In genomic region chr13:83876546-83876945, GRCh38 we compare ENCODE assay signal across 14 cellular contexts. TPM values are rescaled to one million over a fixed set of nuclear protein-coding genes. Genes with fewer than 3 reads are reported as not detected.
DNase-seq lines count a peak whose midpoint lies in the region; ATAC-seq and TF ChIP-seq lines count a peak whose summit lies in the region.
"Had no signal": no experiment of that assay in that cellular context is flagged by ENCODE, and none has a peak within 500 bp of the region (broad histone marks: within the 10 kb centered on the region; RNA-seq: fewer than 3 reads in every experiment).

No MANE protein-coding gene starts in this region.

- H3K36me3 Mint-ChIP-seq in activated CD8-positive, alpha-beta T cell treated with anti-CD3 and anti-CD28 coated beads for 36 hours (ENCODE audit: low read depth): no peaks in the 10 kb centered on the region
- no peaks in the 10 kb centered on the region for H3K36me3 Mint-ChIP-seq in activated CD8-positive, alpha-beta T cell treated with anti-CD3 and anti-CD28 coated beads, Interleukin-2, amount 10 ng/mL, durations not matched to agents 7 days and 5 days (ENCODE audit: low read depth)
- H3K36me3 Mint-ChIP-seq in GM23338 (ENCODE audit: low read depth): peaks cover 19% of the 10 kb centered on the region

- peaks cover 12% of the 10 kb centered on the region for H3K4me1 Mint-ChIP-seq in activated CD8-positive, alpha-beta T cell treated with anti-CD3 and anti-CD28 coated beads for 36 hours (ENCODE audit: low read depth)
- peaks cover 7% of the 10 kb centered on the region for H3K4me1 Mint-ChIP-seq in activated CD8-positive, alpha-beta T cell treated with anti-CD3 and anti-CD28 coated beads, Interleukin-2, amount 10 ng/mL, durations not matched to agents 7 days and 5 days (ENCODE audit: low read depth)
- H3K4me1 Mint-ChIP-seq in GM23338: peaks cover 34% of the 10 kb centered on the region

- peaks cover 0 to 3% (median 0%) of the 10 kb centered on the region in 6 donors for H3K4me1 ChIP-seq in spleen
- no peaks in the 10 kb centered on the region for H3K4me1 ChIP-seq in psoas muscle
- peaks cover 33% of the 10 kb centered on the region for H3K4me1 ChIP-seq in GM23338 (ENCODE audit: insufficient read depth)
- H3K4me1 ChIP-seq: adrenal gland had no signal

- H3K4me3 Mint-ChIP-seq in activated CD8-positive, alpha-beta T cell treated with anti-CD3 and anti-CD28 coated beads for 36 hours: no peak overlapping the region
- no peak overlapping the region for H3K4me3 Mint-ChIP-seq in activated CD8-positive, alpha-beta T cell treated with anti-CD3 and anti-CD28 coated beads, Interleukin-2, amount 10 ng/mL, durations not matched to agents 7 days and 5 days
- no peak overlapping the region for H3K4me3 Mint-ChIP-seq in GM23338

- no peaks in the 10 kb centered on the region for H3F3A ChIP-seq in GM23338 (replicated peaks; ENCODE audit: low read depth)

- peaks cover 1% of the 10 kb centered on the region for H3K9me3 Mint-ChIP-seq in activated CD8-positive, alpha-beta T cell treated with anti-CD3 and anti-CD28 coated beads for 36 hours
- H3K9me3 Mint-ChIP-seq in activated CD8-positive, alpha-beta T cell treated with anti-CD3 and anti-CD28 coated beads, Interleukin-2, amount 10 ng/mL, durations not matched to agents 7 days and 5 days (ENCODE audit: insufficient read depth): no peaks in the 10 kb centered on the region
- H3K9me3 Mint-ChIP-seq in GM23338: peaks cover 8% of the 10 kb centered on the region; the same call in 1 of the 3 replicates

- TF ChIP-seq POLR2A in spleen (IDR thresholded peaks at IDR 0.05): no peak

- H3K9me3 ChIP-seq in spleen: peaks cover 0 to 10% (median 0%) of the 10 kb centered on the region in 8 donors
- peaks cover 3% of the 10 kb centered on the region for H3K9me3 ChIP-seq in psoas muscle
- H3K9me3 ChIP-seq: adrenal gland, thoracic aorta had no signal

- CTCF ChIA-PET in activated CD8-positive, alpha-beta T cell treated with anti-CD3 and anti-CD28 coated beads for 36 hours (lab: Charles Lee): no interaction called here
- CTCF ChIA-PET in activated CD8-positive, alpha-beta T cell treated with anti-CD3 and anti-CD28 coated beads, Interleukin-2, amount 10 ng/mL, durations not matched to agents 7 days and 5 days (lab: Charles Lee): no interaction called here

- peaks cover 38% of the 10 kb centered on the region for H3K27me3 Mint-ChIP-seq in activated CD8-positive, alpha-beta T cell treated with anti-CD3 and anti-CD28 coated beads for 36 hours
- H3K27me3 Mint-ChIP-seq in activated CD8-positive, alpha-beta T cell treated with anti-CD3 and anti-CD28 coated beads, Interleukin-2, amount 10 ng/mL, durations not matched to agents 7 days and 5 days (ENCODE audit: low read depth): peaks cover 33% of the 10 kb centered on the region
- H3K27me3 Mint-ChIP-seq in GM23338 (ENCODE audit: insufficient read depth, low read depth, poor library complexity): peaks cover 15% of the 10 kb centered on the region

- POLR2A ChIA-PET in activated CD8-positive, alpha-beta T cell treated with anti-CD3 and anti-CD28 coated beads for 36 hours (lab: Charles Lee): no interaction called here
- POLR2A ChIA-PET in activated CD8-positive, alpha-beta T cell treated with anti-CD3 and anti-CD28 coated beads, Interleukin-2, amount 10 ng/mL, durations not matched to agents 7 days and 5 days (lab: Charles Lee): no interaction called here

- H3K79me2 ChIP-seq in GM23338 (replicated peaks; ENCODE audit: insufficient read depth): no peaks in the 10 kb centered on the region

- no peak overlapping the region for H3K27ac ChIP-seq in spleen
- H3K27ac ChIP-seq in psoas muscle: no peak overlapping the region
- H3K27ac ChIP-seq in GM23338 (ENCODE audit: low read depth): no peak overlapping the region
- H3K27ac ChIP-seq: adrenal gland, coronary artery, KMS-11, thoracic aorta had no signal

- peaks cover 0 to 37% (median 14%) of the 10 kb centered on the region in 7 donors for H3K27me3 ChIP-seq in spleen (replicated peaks in 1 of 7)
- peaks cover 0 to 17% (median 4%) of the 10 kb centered on the region in 3 donors for H3K27me3 ChIP-seq in psoas muscle (ENCODE audit: insufficient read depth in 3 of 3, low read length in 2 of 3)
- H3K27me3 ChIP-seq in GM23338 (ENCODE audit: insufficient read depth): peaks cover 47% of the 10 kb centered on the region

- H4K20me1 ChIP-seq in GM23338 (replicated peaks; ENCODE audit: insufficient read depth): no peaks in the 10 kb centered on the region; the same call in 1 of the 2 replicates

- intact Hi-C loops in activated CD8-positive, alpha-beta T cell treated with anti-CD3 and anti-CD28 coated beads for 36 hours (cut with micrococcal nuclease): no loop called here
- intact Hi-C loops in spleen (cut with DNase I; ENCODE audit: low total_unique reads): no loop called here
- intact Hi-C loops in psoas muscle (cut with DNase I): no loop called here

- no peak overlapping the region for H3K4me2 ChIP-seq in GM23338
- H3K4me2 ChIP-seq: KMS-11 had no signal

- no peak overlapping the region for H3K27ac Mint-ChIP-seq in activated CD8-positive, alpha-beta T cell treated with anti-CD3 and anti-CD28 coated beads for 36 hours
- H3K27ac Mint-ChIP-seq in activated CD8-positive, alpha-beta T cell treated with anti-CD3 and anti-CD28 coated beads, Interleukin-2, amount 10 ng/mL, durations not matched to agents 7 days and 5 days: no peak overlapping the region
- no peak overlapping the region for H3K27ac Mint-ChIP-seq in GM23338

- ATAC-seq in activated CD8-positive, alpha-beta T cell treated with anti-CD3 and anti-CD28 coated beads for 36 hours: peak; percentile 88
- ATAC-seq in activated CD8-positive, alpha-beta T cell treated with anti-CD3 and anti-CD28 coated beads, Interleukin-2, amount 10 ng/mL, durations not matched to agents 7 days and 5 days: no peak
- ATAC-seq in GM21786 (IDR thresholded peaks at IDR 0.05; ENCODE audit: unreplicated experiment) (peak; percentile 84), HG03139 (IDR thresholded peaks at IDR 0.05; ENCODE audit: unreplicated experiment) (peak; percentile 78), psoas muscle (no peak), GM23338 (no peak)
- ATAC-seq in stimulated activated naive CD8-positive, alpha-beta T cell treated with anti-CD3 and anti-CD28 coated beads, Interleukin-15, Interleukin-2, amounts not matched to agents 100 U/mL and 50 U/mL, for 24 hours: peak; percentile 85
- ATAC-seq: PC-3 had no signal

- no peaks in the 10 kb centered on the region for H3K9me2 ChIP-seq in GM23338 (ENCODE audit: insufficient read depth)

- DNase-seq in activated CD8-positive, alpha-beta T cell treated with anti-CD3 and anti-CD28 coated beads for 36 hours: no peak
- no peak for DNase-seq in activated CD8-positive, alpha-beta T cell treated with anti-CD3 and anti-CD28 coated beads, Interleukin-2, amount 10 ng/mL, durations not matched to agents 7 days and 5 days
- no peak for DNase-seq in stimulated activated naive CD8-positive, alpha-beta T cell treated with anti-CD3 and anti-CD28 coated beads, Interleukin-15, Interleukin-2, amounts not matched to agents 100 U/mL and 50 U/mL, for 24 hours
- DNase-seq in spleen (no peak), psoas muscle (no peak), GM23338 (ENCODE audit: low spot score) (no peak)
- DNase-seq: adrenal gland, PC-3 had no signal

- WGBS in spleen, 5 donors: 67 to 81% (median 71%) methylated on average over 3 of the region's 3 CpGs
- WGBS in psoas muscle, 3 donors: 88 to 94% (median 93%) methylated on average over 3 of the region's 3 CpGs

- no peak for TF ChIP-seq CTCF in activated CD8-positive, alpha-beta T cell treated with anti-CD3 and anti-CD28 coated beads for 36 hours (IDR thresholded peaks at IDR 0.05)
- no peak for TF ChIP-seq CTCF in spleen (IDR thresholded peaks at IDR 0.05 in 8 of 11, conservative IDR thresholded peaks at IDR 0.05 in 3 of 11)
- TF ChIP-seq CTCF in psoas muscle (IDR thresholded peaks at IDR 0.05): no peak
- TF ChIP-seq CTCF in GM23338 (conservative IDR thresholded peaks at IDR 0.05; ENCODE audit: low read depth in 2 of 2): no peak

- no peaks in the 10 kb centered on the region for H3K36me3 ChIP-seq in spleen
- H3K36me3 ChIP-seq in psoas muscle (ENCODE audit: insufficient read depth in 1 of 2, low read depth in 1 of 2): no peaks in the 10 kb centered on the region
- H3K36me3 ChIP-seq in GM23338 (ENCODE audit: insufficient read depth): no peaks in the 10 kb centered on the region
- H3K36me3 ChIP-seq: adrenal gland, thoracic aorta had no signal

- no peak overlapping the region for H2AFZ ChIP-seq in GM23338

- H3K4me3 ChIP-seq in spleen (no peak overlapping the region), psoas muscle (no peak overlapping the region), GM23338 (no peak overlapping the region)
- H3K4me3 ChIP-seq: adrenal gland, coronary artery, thoracic aorta had no signal

TF ChIP-seq in GM23338, 12 proteins besides CTCF, POLR2A, EP300 and RAD21 (continues in another document):
- TF ChIP-seq EZH2 (IDR thresholded peaks at IDR 0.05; ENCODE audit: low read depth, unreplicated experiment): no peak
- no peak for TF ChIP-seq ETS1 (IDR thresholded peaks at IDR 0.05)
- TF ChIP-seq POLR2AphosphoS5 (IDR thresholded peaks at IDR 0.05; ENCODE audit: low read depth): no peak

RNA-seq across cellular contexts. Expression of gene SLITRK1, which starts 5.7 kb away (rescaled TPM):
- total RNA-seq in activated CD8-positive, alpha-beta T cell treated with anti-CD3 and anti-CD28 coated beads for 36 hours: not detected
- total RNA-seq in activated CD8-positive, alpha-beta T cell treated with anti-CD3 and anti-CD28 coated beads, Interleukin-2, amount 10 ng/mL, durations not matched to agents 7 days and 5 days: not detected
- not detected for total RNA-seq in spleen
- under 1 TPM in 1 of 3 donors, not detected in 2; 0.02 TPM for polyA plus RNA-seq in spleen
- not detected for total RNA-seq in psoas muscle
- under 1 TPM in 1 of 3 donors, not detected in 2; 0.01 TPM for polyA plus RNA-seq in psoas muscle
- 0.85 and 1.1 TPM in 2 replicates for total RNA-seq in GM23338 (2014; rRNA removed; shearing (Covaris generic))
- polyA plus RNA-seq in GM23338 (2016; fragmentation: Nextera tagmentation; extraction: Ambion mirVana): 0.10 and 0.29 TPM in 2 replicates
- total RNA-seq: PC-3; T-helper 2 cell treated with Interferon-gamma antibody and Interleukin-4, amounts not matched to agents 100 ng/mL and 5 ng/mL, for 36 hours; thoracic aorta had no signal

Comparison
In these comparisons a context has a peak if more than half of its experiments do, and no peak if none do; other contexts are left out.
1. ATAC-seq: peak in activated CD8-positive, alpha-beta T cell treated with anti-CD3 and anti-CD28 coated beads for 36 hours (single experiment), GM21786 (single experiment), HG03139 (single experiment) and stimulated activated naive CD8-positive, alpha-beta T cell treated with anti-CD3 and anti-CD28 coated beads, Interleukin-15, Interleukin-2, amounts not matched to agents 100 U/mL and 50 U/mL, for 24 hours (single experiment); none in activated CD8-positive, alpha-beta T cell treated with anti-CD3 and anti-CD28 coated beads, Interleukin-2, amount 10 ng/mL, durations not matched to agents 7 days and 5 days (single experiment), psoas muscle (0 of 4) and GM23338 (single experiment).